In the genomic region with DNA sequence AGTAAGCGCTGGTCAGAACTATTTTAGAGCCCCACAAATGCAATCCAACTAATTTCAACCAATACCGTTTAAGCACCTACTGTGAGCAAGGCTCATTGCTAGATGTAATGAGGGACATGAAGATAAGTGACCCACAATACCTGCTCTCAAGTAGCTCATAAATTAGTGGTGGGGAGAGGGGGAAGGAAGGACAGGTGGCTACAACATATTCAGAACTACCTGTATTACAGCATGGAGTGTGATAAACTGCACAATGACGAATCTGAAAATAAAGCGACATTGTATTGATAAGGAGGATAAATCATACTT, we compare ENCODE assay signal across 13 cellular contexts.
"Had no signal": no experiment of that assay in that cellular context is flagged by ENCODE, and none has a peak within 500 bp of the region (broad histone marks: within the 10 kb centered on the region; RNA-seq: fewer than 3 reads in every experiment).

No MANE protein-coding gene starts in this region.

- H3K27ac Mint-ChIP-seq: activated CD4-positive, alpha-beta T cell treated with anti-CD3 and anti-CD28 coated beads for 36 hours; activated CD8-positive, alpha-beta T cell treated with anti-CD3 and anti-CD28 coated beads for 36 hours; activated T-cell treated with anti-CD3 and anti-CD28 coated beads, Interleukin-2, amount 50 U/mL, for 72 hours; natural killer cell treated with Interleukin-12 subunit alpha and Interleukin-12 subunit beta and Interleukin-15 and Interleukin-18, amount 100 ng/mL, for 72 hours; stimulated activated effector memory CD8-positive, alpha-beta T cell treated with anti-CD3 and anti-CD28 coated beads, Interleukin-12 subunit alpha, Interleukin-12 subunit beta, amount 100 ng/mL, for 72 hours had no signal

- H3K9me3 ChIP-seq: heart right ventricle, left lung, prostate gland, tibial artery, vagina had no signal

- H3K27me3 Mint-ChIP-seq: activated CD4-positive, alpha-beta T cell treated with anti-CD3 and anti-CD28 coated beads for 36 hours; activated CD8-positive, alpha-beta T cell treated with anti-CD3 and anti-CD28 coated beads for 36 hours; natural killer cell treated with Interleukin-12 subunit alpha and Interleukin-12 subunit beta and Interleukin-15 and Interleukin-18, amount 100 ng/mL, for 72 hours had no signal

- H3K4me3 Mint-ChIP-seq: activated CD4-positive, alpha-beta T cell treated with anti-CD3 and anti-CD28 coated beads for 36 hours; activated CD8-positive, alpha-beta T cell treated with anti-CD3 and anti-CD28 coated beads for 36 hours; activated T-cell treated with anti-CD3 and anti-CD28 coated beads, Interleukin-2, amount 50 U/mL, for 72 hours; natural killer cell treated with Interleukin-12 subunit alpha and Interleukin-12 subunit beta and Interleukin-15 and Interleukin-18, amount 100 ng/mL, for 72 hours; stimulated activated effector memory CD8-positive, alpha-beta T cell treated with anti-CD3 and anti-CD28 coated beads, Interleukin-12 subunit alpha, Interleukin-12 subunit beta, amount 100 ng/mL, for 72 hours had no signal

- H3K36me3 Mint-ChIP-seq: natural killer cell treated with Interleukin-12 subunit alpha and Interleukin-12 subunit beta and Interleukin-15 and Interleukin-18, amount 100 ng/mL, for 72 hours; stimulated activated effector memory CD8-positive, alpha-beta T cell treated with anti-CD3 and anti-CD28 coated beads, Interleukin-12 subunit alpha, Interleukin-12 subunit beta, amount 100 ng/mL, for 72 hours had no signal

- H3K36me3 ChIP-seq: heart right ventricle, left lung, prostate gland, tibial artery, vagina, WERI-Rb-1 had no signal

- H3K4me1 ChIP-seq: heart right ventricle, left lung, prostate gland, vagina had no signal

- H3K4me1 Mint-ChIP-seq: activated CD4-positive, alpha-beta T cell treated with anti-CD3 and anti-CD28 coated beads for 36 hours; stimulated activated effector memory CD8-positive, alpha-beta T cell treated with anti-CD3 and anti-CD28 coated beads, Interleukin-12 subunit alpha, Interleukin-12 subunit beta, amount 100 ng/mL, for 72 hours had no signal

- H3K4me3 ChIP-seq: left lung, prostate gland, vagina had no signal

- H3K9me3 Mint-ChIP-seq: activated CD8-positive, alpha-beta T cell treated with anti-CD3 and anti-CD28 coated beads for 36 hours; activated T-cell treated with anti-CD3 and anti-CD28 coated beads, Interleukin-2, amount 50 U/mL, for 72 hours; natural killer cell treated with Interleukin-12 subunit alpha and Interleukin-12 subunit beta and Interleukin-15 and Interleukin-18, amount 100 ng/mL, for 72 hours; stimulated activated effector memory CD8-positive, alpha-beta T cell treated with anti-CD3 and anti-CD28 coated beads, Interleukin-12 subunit alpha, Interleukin-12 subunit beta, amount 100 ng/mL, for 72 hours had no signal

- H3K27ac ChIP-seq: heart right ventricle, left lung, prostate gland, tibial artery, vagina, WERI-Rb-1 had no signal

- DNase-seq: activated CD4-positive, alpha-beta T cell treated with anti-CD3 and anti-CD28 coated beads for 36 hours; activated CD8-positive, alpha-beta memory T cell treated with anti-CD3 and anti-CD28 coated beads, Interleukin-2, amount 50 U/mL, for 4 hours; activated CD8-positive, alpha-beta T cell treated with anti-CD3 and anti-CD28 coated beads for 36 hours; aorta; heart right ventricle; left lung; tibial artery; WERI-Rb-1 had no signal

- H3K27me3 ChIP-seq: tibial artery, vagina had no signal

- ATAC-seq: activated CD4-positive, alpha-beta T cell treated with anti-CD3 and anti-CD28 coated beads for 36 hours; activated CD8-positive, alpha-beta T cell treated with anti-CD3 and anti-CD28 coated beads for 36 hours; activated T-cell treated with anti-CD3 and anti-CD28 coated beads, Interleukin-2, amount 50 U/mL, for 72 hours; heart right ventricle; natural killer cell treated with Interleukin-12 subunit alpha and Interleukin-12 subunit beta and Interleukin-15 and Interleukin-18, amount 100 ng/mL, for 72 hours; stimulated activated effector memory CD8-positive, alpha-beta T cell treated with anti-CD3 and anti-CD28 coated beads, Interleukin-12 subunit alpha, Interleukin-12 subunit beta, amount 100 ng/mL, for 72 hours had no signal
